ENCODE assay signal across 8 cellular contexts in genomic region chr7:22083711-22084289, GRCh38.
DNase-seq lines count a peak whose midpoint lies in the region; ATAC-seq and TF ChIP-seq lines count a peak whose summit lies in the region.

No MANE protein-coding gene starts in this region.

- H3K4me3 ChIP-seq in AG09309 (ENCODE audit: control insufficient read depth, low read depth, low read length) (peak overlapping the region; percentile 71), brain microvascular endothelial cell (ENCODE audit: low read depth, low read length) (peak overlapping the region; percentile 73), lower lobe of right lung (peak overlapping the region; percentile 66), upper lobe of right lung (peak overlapping the region; percentile 67)

- no peaks in the 10 kb centered on the region for H3K9me3 ChIP-seq in lower lobe of right lung
- no peaks in the 10 kb centered on the region for H3K9me3 ChIP-seq in upper lobe of right lung

- H3K36me3 ChIP-seq in brain microvascular endothelial cell (replicated peaks) (no peaks in the 10 kb centered on the region), lower lobe of right lung (no peaks in the 10 kb centered on the region), upper lobe of right lung (no peaks in the 10 kb centered on the region)

- H3K27ac ChIP-seq in brain microvascular endothelial cell = peak overlapping the region; percentile 67
- H3K27ac ChIP-seq in lower lobe of right lung = peak overlapping the region; percentile 81
- H3K27ac ChIP-seq in upper lobe of right lung = peak overlapping the region; percentile 89

- TF ChIP-seq CTCF in AG09309 (IDR thresholded peaks at IDR 0.05; ENCODE audit: control insufficient read depth, insufficient read depth, low read depth, low read length, missing control alignments) (no peak), brain microvascular endothelial cell (IDR thresholded peaks at IDR 0.05; ENCODE audit: low read depth, low read length, missing control alignments) (no peak), lower lobe of right lung (IDR thresholded peaks at IDR 0.05) (no peak), upper lobe of right lung (IDR thresholded peaks at IDR 0.05) (no peak)

- DNase-seq in AG09309 (ENCODE audit: low read depth) (no peak), HK-2 (ENCODE audit: unreplicated experiment) (peak; percentile 33), brain microvascular endothelial cell (no peak), lower lobe of right lung (no peak), upper lobe of right lung (no peak), mesenteric fat pad (ENCODE audit: low spot score) (no peak), NCI-H2171 (lab: John Stamatoyannopoulos, UW) (no peak), NCI-H1694 treated with DMSO at 0.1 percent for 48 hours (lab: John Stamatoyannopoulos, UW) (no peak)

- H3K27me3 ChIP-seq in brain microvascular endothelial cell (replicated peaks) = no peaks in the 10 kb centered on the region
- H3K27me3 ChIP-seq in lower lobe of right lung (ENCODE audit: low read depth) = no peaks in the 10 kb centered on the region
- peaks cover 6% of the 10 kb centered on the region for H3K27me3 ChIP-seq in upper lobe of right lung

- in situ Hi-C loops in brain microvascular endothelial cell (cut with HindIII; ENCODE audit: low pct_ligation_motif_present, low sequenced_read_pairs) = no loop called here

- H3K4me1 ChIP-seq in lower lobe of right lung = peaks cover 19% of the 10 kb centered on the region
- H3K4me1 ChIP-seq in upper lobe of right lung = peaks cover 12% of the 10 kb centered on the region

- intact Hi-C loops in lower lobe of right lung (cut with DNase I) (no loop called here), upper lobe of right lung (cut with DNase I) (no loop called here)

- peak in 1 of 2 donors; percentile 2 for ATAC-seq in lower lobe of right lung
- no peak for ATAC-seq in upper lobe of right lung
